Comparison of ENCODE assay signal across 10 cellular contexts in genomic region chr9:113577525-113578261, GRCh38.
DNase-seq lines count a peak whose midpoint lies in the region; ATAC-seq and TF ChIP-seq lines count a peak whose summit lies in the region.
"Had no signal": no experiment of that assay in that cellular context is flagged by ENCODE, and none has a peak within 500 bp of the region (broad histone marks: within the 10 kb centered on the region; RNA-seq: fewer than 3 reads in every experiment).

No MANE protein-coding gene starts in this region.

- DNase-seq in activated CD4-positive, alpha-beta T cell treated with anti-CD3 and anti-CD28 coated beads, Interleukin-2, amount 10 ng/mL, durations not matched to agents 7 days and 5 days = no peak
- no peak for DNase-seq in activated CD4-positive, alpha-beta T cell treated with anti-CD3 and anti-CD28 coated beads, Interleukin-2, amount 50 U/mL, for 48 hours
- DNase-seq in heart right ventricle = no peak
- DNase-seq in tibial artery = peak in 1 of 2 donors; percentile 34
- no peak for DNase-seq in NCI-H1092 treated with DMSO at 0.1 percent for 48 hours (lab: John Stamatoyannopoulos, UW)
- DNase-seq in NCI-H1930 (lab: John Stamatoyannopoulos, UW) = no peak
- DNase-seq in activated gamma-delta T cell (lab: John Stamatoyannopoulos, UW) = no peak

- no peaks in the 10 kb centered on the region for H3K9me3 Mint-ChIP-seq in activated CD4-positive, alpha-beta T cell treated with anti-CD3 and anti-CD28 coated beads, Interleukin-2, amount 10 ng/mL, durations not matched to agents 7 days and 5 days
- no peaks in the 10 kb centered on the region for H3K9me3 Mint-ChIP-seq in activated T-helper 17 cell treated with anti-CD3 and anti-CD28 coated beads, Interleukin-2, amount 50 U/mL, for 72 hours
- H3K9me3 Mint-ChIP-seq: IgD-negative memory B cell had no signal

- CTCF ChIA-PET in activated CD4-positive, alpha-beta T cell treated with anti-CD3 and anti-CD28 coated beads, Interleukin-2, amount 10 ng/mL, durations not matched to agents 7 days and 5 days (lab: Charles Lee) = interaction anchor here (0.7 to 4.7 kb wide), 7 partner anchors 12 to 131 kb away, joined by 3 to 18 read pairs (median 5); no protein-coding TSS in a partner anchor

- H3K4me1 ChIP-seq in heart right ventricle = peaks cover 69 to 100% (median 93%) of the 10 kb centered on the region in 9 donors
- H3K4me1 ChIP-seq in tibial artery = peaks cover 16 to 87% (median 73%) of the 10 kb centered on the region in 4 donors

- peaks cover 74% of the 10 kb centered on the region for H3K4me1 Mint-ChIP-seq in activated CD4-positive, alpha-beta T cell treated with anti-CD3 and anti-CD28 coated beads, Interleukin-2, amount 10 ng/mL, durations not matched to agents 7 days and 5 days
- H3K4me1 Mint-ChIP-seq in activated T-helper 17 cell treated with anti-CD3 and anti-CD28 coated beads, Interleukin-2, amount 50 U/mL, for 72 hours = peaks cover 48% of the 10 kb centered on the region

- H3K4me3 ChIP-seq in heart right ventricle = no peak overlapping the region
- H3K4me3 ChIP-seq in tibial artery = no peak overlapping the region
- H3K4me3 ChIP-seq: pancreas had no signal

- 62 to 64% methylated on average over 11 of the region's 11 CpGs for WGBS in heart right ventricle, 2 donors

- POLR2A ChIA-PET in activated CD4-positive, alpha-beta T cell treated with anti-CD3 and anti-CD28 coated beads, Interleukin-2, amount 10 ng/mL, durations not matched to agents 7 days and 5 days (lab: Charles Lee) = interaction anchor here (1.9 kb wide), 1 partner anchor 66 kb away, joined by 8 read pairs; no protein-coding TSS in a partner anchor

- H3K27me3 ChIP-seq in heart right ventricle (no peaks in the 10 kb centered on the region), tibial artery (no peaks in the 10 kb centered on the region)
- H3K27me3 ChIP-seq: pancreas had no signal

- ATAC-seq in activated T-helper 17 cell treated with anti-CD3 and anti-CD28 coated beads, Interleukin-2, amount 50 U/mL, for 72 hours (replicated peaks) = no peak
- no peak for ATAC-seq in heart right ventricle
- ATAC-seq: pancreas had no signal

- H3K27ac ChIP-seq in heart right ventricle (peak overlapping the region; percentile 29 to 93 (median 88)), tibial artery (peak overlapping the region; percentile 84 to 92)

- peak overlapping the region; percentile 97 for H3K27ac Mint-ChIP-seq in activated CD4-positive, alpha-beta T cell treated with anti-CD3 and anti-CD28 coated beads, Interleukin-2, amount 10 ng/mL, durations not matched to agents 7 days and 5 days
- H3K27ac Mint-ChIP-seq in activated T-helper 17 cell treated with anti-CD3 and anti-CD28 coated beads, Interleukin-2, amount 50 U/mL, for 72 hours = peak overlapping the region; percentile 74

- intact Hi-C loops in heart right ventricle (cut with DNase I) = loop anchor here in 2 of 10 donors (5.0 to 10.0 kb wide), 2 partner anchors 35 to 73 kb away; no protein-coding TSS in a partner anchor
- intact Hi-C loops in tibial artery (cut with DNase I; ENCODE audit: low total_unique reads) = no loop called here

- H3K36me3 ChIP-seq in heart right ventricle = peaks cover 0 to 7% (median 0%) of the 10 kb centered on the region in 9 donors
- H3K36me3 ChIP-seq in tibial artery = no peaks in the 10 kb centered on the region
- H3K36me3 ChIP-seq: pancreas had no signal

- TF ChIP-seq CTCF in heart right ventricle (IDR thresholded peaks at IDR 0.05) = no peak
- TF ChIP-seq CTCF in tibial artery (IDR thresholded peaks at IDR 0.05) = no peak

- peaks cover 11% of the 10 kb centered on the region for H3K36me3 Mint-ChIP-seq in activated CD4-positive, alpha-beta T cell treated with anti-CD3 and anti-CD28 coated beads, Interleukin-2, amount 10 ng/mL, durations not matched to agents 7 days and 5 days (ENCODE audit: low read depth)
- H3K36me3 Mint-ChIP-seq in activated T-helper 17 cell treated with anti-CD3 and anti-CD28 coated beads, Interleukin-2, amount 50 U/mL, for 72 hours (ENCODE audit: low read depth) = peaks cover 19% of the 10 kb centered on the region
- H3K36me3 Mint-ChIP-seq: IgD-negative memory B cell had no signal

- no peaks in the 10 kb centered on the region for H3K27me3 Mint-ChIP-seq in activated CD4-positive, alpha-beta T cell treated with anti-CD3 and anti-CD28 coated beads, Interleukin-2, amount 10 ng/mL, durations not matched to agents 7 days and 5 days
- H3K27me3 Mint-ChIP-seq in activated T-helper 17 cell treated with anti-CD3 and anti-CD28 coated beads, Interleukin-2, amount 50 U/mL, for 72 hours = no peaks in the 10 kb centered on the region
- H3K27me3 Mint-ChIP-seq: IgD-negative memory B cell had no signal

- H3K9me3 ChIP-seq in heart right ventricle (no peaks in the 10 kb centered on the region), tibial artery (no peaks in the 10 kb centered on the region)
- H3K9me3 ChIP-seq: pancreas had no signal

- H3K4me3 Mint-ChIP-seq in activated CD4-positive, alpha-beta T cell treated with anti-CD3 and anti-CD28 coated beads, Interleukin-2, amount 10 ng/mL, durations not matched to agents 7 days and 5 days = peak overlapping the region; percentile 19
- H3K4me3 Mint-ChIP-seq in activated T-helper 17 cell treated with anti-CD3 and anti-CD28 coated beads, Interleukin-2, amount 50 U/mL, for 72 hours = peak overlapping the region; percentile 75
